9 cellular contexts compared by ENCODE assay signal in genomic region chr3:44339990-44340389, GRCh38. TPM values are rescaled to one million over a fixed set of nuclear protein-coding genes. Genes with fewer than 3 reads are reported as not detected.
DNase-seq lines count a peak whose midpoint lies in the region; ATAC-seq, FAIRE-seq and TF ChIP-seq lines count a peak whose summit lies in the region.
"Had no signal": no experiment of that assay in that cellular context is flagged by ENCODE, and none has a peak within 500 bp of the region (broad histone marks: within the 10 kb centered on the region; RNA-seq: fewer than 3 reads in every experiment).

No MANE protein-coding gene starts in this region.

- H3K9ac ChIP-seq in Karpas-422 (ENCODE audit: low read length): peak overlapping the region; percentile 90

- no peaks in the 10 kb centered on the region for H3K9me2 ChIP-seq in Karpas-422 (replicated peaks; ENCODE audit: insufficient read depth, low read length)

- DNase-seq in AML-193 (lab: John Stamatoyannopoulos, UW) (peak; percentile 74), Karpas-422 (peak; percentile 61), breast epithelium (ENCODE audit: low spot score in 2 of 2) (no peak), ecto neural progenitor cell (ENCODE audit: low spot score) (no peak), GM12891 (ENCODE audit: insufficient read length, low spot score) (no peak), glomerular visceral epithelial cell (ENCODE audit: extremely low spot score) (no peak)

- no peak overlapping the region for H2AFZ ChIP-seq in Karpas-422 (ENCODE audit: low read length)

- peak overlapping the region; percentile 99 for H3K4me2 ChIP-seq in Karpas-422 (ENCODE audit: low read depth, low read length, poor library complexity, severe bottlenecking)

- H3K27ac ChIP-seq in Karpas-422 (ENCODE audit: low read length): peak overlapping the region; percentile 87
- H3K27ac ChIP-seq in breast epithelium: no peak overlapping the region
- peak overlapping the region; percentile 43 for H3K27ac ChIP-seq in muscle layer of duodenum (ENCODE audit: low read length)

- no peak for FAIRE-seq in GM12891 (lab: Jason Lieb, UNC)
- FAIRE-seq: TTC549 had no signal

- H3K79me2 ChIP-seq in Karpas-422 (ENCODE audit: low read length): peaks cover 34% of the 10 kb centered on the region

- no peak for ATAC-seq in HG03196 (IDR thresholded peaks at IDR 0.05; ENCODE audit: unreplicated experiment)

- H3K4me1 ChIP-seq in Karpas-422 (ENCODE audit: low read length) (peaks cover 39% of the 10 kb centered on the region), breast epithelium (no peaks in the 10 kb centered on the region), muscle layer of duodenum (ENCODE audit: control insufficient read depth in 1 of 2, insufficient read depth in 2 of 2, low read length in 2 of 2) (peaks cover 4 to 19% of the 10 kb centered on the region in 2 donors)

- H3K9me3 ChIP-seq in Karpas-422 (ENCODE audit: low read length) (no peaks in the 10 kb centered on the region), breast epithelium (no peaks in the 10 kb centered on the region), muscle layer of duodenum (ENCODE audit: control insufficient read depth in 1 of 2, low read length in 2 of 2) (no peaks in the 10 kb centered on the region)

- H3K27me3 ChIP-seq in Karpas-422 (ENCODE audit: low read length): no peaks in the 10 kb centered on the region
- H3K27me3 ChIP-seq in breast epithelium: no peaks in the 10 kb centered on the region
- H3K27me3 ChIP-seq in muscle layer of duodenum (ENCODE audit: low read depth, low read length): no peaks in the 10 kb centered on the region

- TF ChIP-seq POLR2A in breast epithelium (IDR thresholded peaks at IDR 0.05) (no peak), GM12891 (IDR thresholded peaks at IDR 0.05; ENCODE audit: low read depth, low read length) (no peak)

- H3K36me3 ChIP-seq in Karpas-422 (ENCODE audit: insufficient read depth, low read length) (no peaks in the 10 kb centered on the region), breast epithelium (no peaks in the 10 kb centered on the region), muscle layer of duodenum (ENCODE audit: control insufficient read depth in 1 of 2, insufficient read depth in 2 of 2, low read length in 2 of 2) (no peaks in the 10 kb centered on the region)

- H3K4me3 ChIP-seq in Karpas-422 (ENCODE audit: low read length) (peak overlapping the region; percentile 86), breast epithelium (peak overlapping the region in 2 of 3 donors; percentile 71 to 80), muscle layer of duodenum (ENCODE audit: low read depth in 1 of 2, low read length in 2 of 2) (peak overlapping the region; percentile 68 to 99)

- intact Hi-C loops in breast epithelium (cut with DNase I; ENCODE audit: low total_unique reads): no loop called here

- no peaks in the 10 kb centered on the region for H4K20me1 ChIP-seq in Karpas-422 (ENCODE audit: insufficient read depth, low read depth, low read length)

- TF ChIP-seq CTCF in breast epithelium (IDR thresholded peaks at IDR 0.05): no peak

TF ChIP-seq in GM12891, 5 proteins besides CTCF, POLR2A, EP300 and RAD21:
- no peak for TF ChIP-seq PAX5 (IDR thresholded peaks at IDR 0.05; ENCODE audit: insufficient read depth, low read length, severe bottlenecking)
- no peak for TF ChIP-seq POU2F2 (IDR thresholded peaks at IDR 0.05; ENCODE audit: low read depth, low read length)
- TF ChIP-seq SPI1 (IDR thresholded peaks at IDR 0.05; ENCODE audit: low read depth, low read length): no peak
- TF ChIP-seq POLR2AphosphoS5 (IDR thresholded peaks at IDR 0.05; ENCODE audit: low read depth, low read length): no peak
TF ChIP-seq in GM12891: peak in this region for 0.

RNA-seq across cellular contexts. Expression of gene TCAIM, which starts 1.4 kb away (rescaled TPM):
- total RNA-seq in Karpas-422 (2014; rRNA removed; shearing (Covaris generic); ENCODE audit: low replicate concordance): 8.5 and 42.5 TPM in 2 replicates
- 10 to 100 TPM; 19.7 to 25.2 (median 24.2) TPM for total RNA-seq in breast epithelium
- 8.6 TPM for polyA plus RNA-seq in GM12891 (2012; ENCODE audit: low read depth, missing spikeins)

Comparison
In these comparisons a context has a peak if more than half of its experiments do, and no peak if none do; other contexts are left out.
1. DNase-seq: peak in AML-193 (2 of 2) and Karpas-422 (single experiment); none in breast epithelium (0 of 2), ecto neural progenitor cell (single experiment), GM12891 (single experiment) and glomerular visceral epithelial cell (single experiment).
2. H3K27ac ChIP-seq: peak in Karpas-422 (single experiment) and muscle layer of duodenum (single experiment); none in breast epithelium (0 of 2).
3. Peak in every context shown above with its lines, with median percentiles within 50 percentile points of each other: H3K4me3 ChIP-seq.